ENCODE assay signal across 8 cellular contexts in the genomic region with DNA sequence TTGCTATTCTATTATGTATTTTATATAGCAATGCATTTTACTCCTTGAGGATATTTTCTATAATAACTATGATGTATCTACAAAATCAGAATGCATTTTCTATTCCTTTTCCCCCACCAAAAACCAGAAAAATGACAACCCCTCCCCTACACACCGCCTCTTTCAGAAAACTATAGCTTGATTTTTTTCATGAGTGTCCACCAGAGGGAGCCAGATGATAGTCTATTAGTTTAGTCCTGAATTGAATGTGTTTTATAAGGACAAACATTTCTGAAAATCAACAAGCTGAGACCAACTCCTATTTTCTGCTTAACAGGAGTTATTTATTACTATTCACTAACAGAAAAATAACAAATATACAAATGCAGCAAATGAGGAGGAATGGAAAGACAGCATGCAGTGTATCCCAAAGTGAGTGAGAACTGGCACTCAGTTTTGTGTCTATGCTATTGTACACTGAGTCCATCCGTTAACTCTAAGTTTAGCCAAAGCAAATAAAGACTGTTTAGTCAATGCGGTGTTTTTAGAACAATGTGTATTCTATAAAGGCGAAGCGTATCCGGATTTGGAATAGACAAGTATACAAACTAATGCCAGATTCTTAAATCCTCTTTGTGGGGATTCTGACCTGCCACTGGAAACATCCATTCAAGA.
DNase-seq lines count a peak whose midpoint lies in the region; ATAC-seq lines count a peak whose summit lies in the region.

No MANE protein-coding gene starts in this region.

- ATAC-seq in Right ventricle myocardium inferior (peak; percentile 52), GM19395 (IDR thresholded peaks at IDR 0.05; ENCODE audit: unreplicated experiment) (no peak)

- DNase-seq in Right ventricle myocardium inferior (ENCODE audit: missing footprints) (no peak), cardiac septum (ENCODE audit: low spot score) (no peak), LoVo (ENCODE audit: low spot score) (peak; percentile 51), SKM-1 (lab: John Stamatoyannopoulos, UW; ENCODE audit: unreplicated experiment) (peak; percentile 54), middle frontal gyrus (ENCODE audit: extremely low spot score, low spot score) (peak; percentile 62), UCSD-AML1 (lab: John Stamatoyannopoulos, UW; ENCODE audit: unreplicated experiment) (no peak)
- DNase-seq in effector CD4-positive, alpha-beta T cell = peak; percentile 58

- intact Hi-C loops in Right ventricle myocardium inferior (cut with DNase I) = loop anchor here (1.0 kb wide), 1 partner anchor 343 kb away; no protein-coding TSS in a partner anchor
- intact Hi-C loops in cardiac septum (cut with DNase I) = loop anchor here (1.0 kb wide), 1 partner anchor 343 kb away; no protein-coding TSS in a partner anchor

Comparison
In these comparisons a context has a peak if more than half of its experiments do, and no peak if none do; other contexts are left out.
1. DNase-seq: peak in LoVo (single experiment), SKM-1 (single experiment), effector CD4-positive, alpha-beta T cell (single experiment) and middle frontal gyrus (single experiment); none in Right ventricle myocardium inferior (single experiment), cardiac septum (single experiment) and UCSD-AML1 (single experiment).